Comparison of ENCODE assay signal across 17 cellular contexts in genomic region chr2:30678410-30679137, GRCh38.
DNase-seq lines count a peak whose midpoint lies in the region; ATAC-seq and TF ChIP-seq lines count a peak whose summit lies in the region.
"Had no signal": no experiment of that assay in that cellular context is flagged by ENCODE, and none has a peak within 500 bp of the region (broad histone marks: within the 10 kb centered on the region; RNA-seq: fewer than 3 reads in every experiment).

No MANE protein-coding gene starts in this region.

- H3K9ac ChIP-seq in H9 (ENCODE audit: extremely low read depth, insufficient read length, low read length): no peak overlapping the region

- no peak overlapping the region for H3K27ac Mint-ChIP-seq in H9

- H3K9me3 ChIP-seq in H9 (ENCODE audit: control insufficient read depth, low read depth, low read length) (no peaks in the 10 kb centered on the region), sigmoid colon (no peaks in the 10 kb centered on the region)
- H3K9me3 ChIP-seq: SJCRH30 had no signal

- no peak overlapping the region for H3T11ph ChIP-seq in H9 (ENCODE audit: low read length)

- H2BK5ac ChIP-seq in H9 (ENCODE audit: insufficient read length, low read length): no peak overlapping the region

- TF ChIP-seq EP300 in sigmoid colon (IDR thresholded peaks at IDR 0.05): no peak

- H3K4me3 Mint-ChIP-seq in H9: no peak overlapping the region
- H3K4me3 Mint-ChIP-seq: CD8-positive, alpha-beta memory T cell had no signal

- H3K9me3 Mint-ChIP-seq in H9: no peaks in the 10 kb centered on the region
- H3K9me3 Mint-ChIP-seq: CD8-positive, alpha-beta memory T cell had no signal

- no peak overlapping the region for H3K56ac ChIP-seq in H9 (ENCODE audit: insufficient read length, low read depth, low read length)

- H3K36me3 Mint-ChIP-seq in H9 (ENCODE audit: insufficient read depth in 1 of 3, low read depth in 3 of 3): no peaks in the 10 kb centered on the region
- H3K36me3 Mint-ChIP-seq: CD8-positive, alpha-beta memory T cell had no signal

- no peaks in the 10 kb centered on the region for H3K36me3 ChIP-seq in sigmoid colon
- H3K36me3 ChIP-seq: SJCRH30 had no signal

- no peaks in the 10 kb centered on the region; the same call in 1 of the 2 replicates for H3K27me3 Mint-ChIP-seq in H9 (ENCODE audit: low read depth)

- H3K79me2 ChIP-seq in H9 (ENCODE audit: insufficient read depth, low read length): no peaks in the 10 kb centered on the region

- WGBS in H9 (ENCODE audit: extremely low coverage, insufficient read length, low lambda C conversion rate): no CpG with 5 or more reads among the region's 11 CpGs
- 83 to 84% methylated on average over 11 of the region's 11 CpGs for WGBS in sigmoid colon, 2 donors

- no peak overlapping the region for H4K5ac ChIP-seq in H9 (ENCODE audit: insufficient read length, low read depth, low read length)

- TF ChIP-seq CTCF in H9 (conservative IDR thresholded peaks at IDR 0.05) (no peak), sigmoid colon (IDR thresholded peaks at IDR 0.05) (no peak)

- no peak overlapping the region for H2AFZ ChIP-seq in H9 (ENCODE audit: low read length)

- no peaks in the 10 kb centered on the region for H3K79me1 ChIP-seq in H9 (ENCODE audit: insufficient read depth, low read depth, low read length, poor library complexity, severe bottlenecking)

- H3K23ac ChIP-seq in H9 (ENCODE audit: insufficient read length, low read depth, low read length): no peak overlapping the region

- H3K14ac ChIP-seq in H9 (ENCODE audit: insufficient read depth, low read length): no peak overlapping the region; the same call in 1 of the 2 replicates

- no peak overlapping the region for H3K4me3 ChIP-seq in sigmoid colon
- H3K4me3 ChIP-seq: SJCRH30 had no signal

- no peaks in the 10 kb centered on the region for H4K20me1 ChIP-seq in H9 (ENCODE audit: control insufficient read depth, insufficient read depth, insufficient read length)

- H2BK120ac ChIP-seq in H9 (ENCODE audit: low read depth, low read length, poor library complexity, severe bottlenecking): no peak overlapping the region

- H4K91ac ChIP-seq in H9 (ENCODE audit: insufficient read length, low read depth, low read length): no peak overlapping the region

- H3K27me3 ChIP-seq in H9 (ENCODE audit: insufficient read depth, low read length) (no peaks in the 10 kb centered on the region), sigmoid colon (no peaks in the 10 kb centered on the region)
- H3K27me3 ChIP-seq: SJCRH30 had no signal

- peak; percentile 17 for ATAC-seq in left lobe of liver
- ATAC-seq in HG02571 (IDR thresholded peaks at IDR 0.05; ENCODE audit: unreplicated experiment): no peak
- no peak for ATAC-seq in GM19395 (IDR thresholded peaks at IDR 0.05; ENCODE audit: unreplicated experiment)

- no peak overlapping the region for H3K4me2 ChIP-seq in H9 (ENCODE audit: insufficient read depth, insufficient read length, low read length)

- intact Hi-C loops in sigmoid colon (cut with DNase I): no loop called here

- H4K8ac ChIP-seq in H9 (replicated peaks; ENCODE audit: insufficient read length, low read depth, low read length): no peak overlapping the region

- no peak overlapping the region for H3K18ac ChIP-seq in H9 (ENCODE audit: insufficient read length, low read depth, low read length)

- H2BK15ac ChIP-seq in H9 (ENCODE audit: low read depth, low read length): no peak overlapping the region; the same call in 1 of the 2 replicates

- H3K4me1 ChIP-seq in H9 (ENCODE audit: insufficient read depth, low read length): no peaks in the 10 kb centered on the region
- no peaks in the 10 kb centered on the region for H3K4me1 ChIP-seq in sigmoid colon
- H3K4me1 ChIP-seq: SJCRH30 had no signal

- no peak overlapping the region for H2BK12ac ChIP-seq in H9 (ENCODE audit: insufficient read length, low read depth, low read length)

- DNase-seq in H9: peak; percentile 21
- DNase-seq in RPMI7951 (ENCODE audit: low read depth): peak; percentile 67
- DNase-seq in left lobe of liver (ENCODE audit: low spot score): peak; percentile 32
- peak; percentile 40 for DNase-seq in sigmoid colon
- no peak for DNase-seq in DMS 273 (lab: John Stamatoyannopoulos, UW; ENCODE audit: unreplicated experiment)
- no peak for DNase-seq in GM19240 (ENCODE audit: insufficient read length, low spot score)
- DNase-seq: CD8-positive, alpha-beta memory T cell; DMS153; EL; MV-4-11; NCI-H1417 treated with DMSO at 0.1 percent for 48 hours; NCI-H2029 treated with DMSO at 0.1 percent for 48 hours; NCI-H510A treated with DMSO at 0.1 percent for 48 hours; RPMI8226 had no signal

- no peaks in the 10 kb centered on the region for H3K4me1 Mint-ChIP-seq in H9
- H3K4me1 Mint-ChIP-seq: CD8-positive, alpha-beta memory T cell had no signal

- H2BK20ac ChIP-seq in H9 (ENCODE audit: low read depth, low read length, poor library complexity, severe bottlenecking): no peak overlapping the region

- no peak overlapping the region for H2AK5ac ChIP-seq in H9 (ENCODE audit: insufficient read length, low read length)

- H3K23me2 ChIP-seq in H9 (ENCODE audit: insufficient read length, low read depth, low read length, poor library complexity, severe bottlenecking): no peaks in the 10 kb centered on the region

- no peak overlapping the region for H3K4ac ChIP-seq in H9 (ENCODE audit: low read depth, low read length)

- H3K27ac ChIP-seq in H9 (ENCODE audit: insufficient read length, low read depth, low read length) (no peak overlapping the region), sigmoid colon (no peak overlapping the region)
- H3K27ac ChIP-seq: SJCRH30 had no signal

- TF ChIP-seq POLR2A in sigmoid colon (IDR thresholded peaks at IDR 0.05): no peak

Comparison
In these comparisons a context has a peak if more than half of its experiments do, and no peak if none do; other contexts are left out.
1. DNase-seq: peak in H9 (single experiment), RPMI7951 (single experiment), left lobe of liver (single experiment) and sigmoid colon (single experiment); none in DMS 273 (single experiment) and GM19240 (single experiment).